25 cellular contexts compared by ENCODE assay signal in genomic region chr9:137726764-137727163, GRCh38.
"Had no signal": no experiment of that assay in that cellular context is flagged by ENCODE, and none has a peak within 500 bp of the region (broad histone marks: within the 10 kb centered on the region; RNA-seq: fewer than 3 reads in every experiment).

No MANE protein-coding gene starts in this region.

- H3K9me3 ChIP-seq: gastrocnemius medialis, left lung, mucosa of descending colon, ovary, psoas muscle, sigmoid colon, thoracic aorta, upper lobe of left lung had no signal

- H3K27ac ChIP-seq: coronary artery, gastrocnemius medialis, left lung, ovary, psoas muscle, sigmoid colon, thoracic aorta, tibial nerve, upper lobe of left lung had no signal

- DNase-seq: dermis blood vessel endothelial cell; effector memory CD8-positive, alpha-beta T cell; gastrocnemius medialis; head of caudate nucleus; left cardiac atrium; left lung; mesenchymal stem cell; mucosa of descending colon; naive B cell; nephron progenitor cell; occipital lobe; ovary; posterior cingulate gyrus; psoas muscle; right cardiac atrium; sigmoid colon; stimulated activated CD4-positive, alpha-beta T cell treated with anti-CD3 and anti-CD28 coated beads, Interleukin-2, amount 100 ng/mL, for 24 hours; stimulated activated CD4-positive, alpha-beta T cell treated with anti-CD3 and anti-CD28 coated beads, Interleukin-4, amount 100 ng/mL, for 24 hours; upper lobe of left lung had no signal

- H3K36me3 ChIP-seq: ovary had no signal

- H3K4me3 Mint-ChIP-seq: mesothelial cell of epicardium; nephron progenitor cell; stimulated activated effector memory CD8-positive, alpha-beta T cell treated with anti-CD3 and anti-CD28 coated beads, Interleukin-12 subunit alpha, Interleukin-12 subunit beta, amount 100 ng/mL, for 72 hours; stimulated activated naive CD8-positive, alpha-beta T cell treated with anti-CD3 and anti-CD28 coated beads, Interleukin-15, Interleukin-2, amounts not matched to agents 100 ng/mL and 50 ng/mL, for 24 hours had no signal

- H3K27me3 Mint-ChIP-seq: effector memory CD8-positive, alpha-beta T cell; naive B cell; stimulated activated naive CD8-positive, alpha-beta T cell treated with anti-CD3 and anti-CD28 coated beads, Interleukin-15, Interleukin-2, amounts not matched to agents 100 ng/mL and 50 ng/mL, for 24 hours had no signal

- H3K27ac Mint-ChIP-seq: effector memory CD8-positive, alpha-beta T cell; stimulated activated effector memory CD8-positive, alpha-beta T cell treated with anti-CD3 and anti-CD28 coated beads, Interleukin-12 subunit alpha, Interleukin-12 subunit beta, amount 100 ng/mL, for 72 hours; stimulated activated naive CD8-positive, alpha-beta T cell treated with anti-CD3 and anti-CD28 coated beads, Interleukin-15, Interleukin-2, amounts not matched to agents 100 ng/mL and 50 ng/mL, for 24 hours had no signal

- H3K4me3 ChIP-seq: coronary artery, gastrocnemius medialis, left lung, mucosa of descending colon, ovary, psoas muscle, sigmoid colon, thoracic aorta, tibial nerve, upper lobe of left lung had no signal

- ATAC-seq: effector memory CD8-positive, alpha-beta T cell; gastrocnemius medialis; left cardiac atrium; left lung; psoas muscle; right cardiac atrium; stimulated activated effector memory CD8-positive, alpha-beta T cell treated with anti-CD3 and anti-CD28 coated beads, Interleukin-12 subunit alpha, Interleukin-12 subunit beta, amount 100 ng/mL, for 72 hours had no signal

- H3K27me3 ChIP-seq: gastrocnemius medialis, left lung, ovary, sigmoid colon, tibial nerve, upper lobe of left lung had no signal
